ENCODE assay signal across 7 cellular contexts in genomic region chr4:38670061-38670894, GRCh38. TPM values are rescaled to one million over a fixed set of nuclear protein-coding genes. Genes with fewer than 3 reads are reported as not detected.
DNase-seq lines count a peak whose midpoint lies in the region; ATAC-seq and TF ChIP-seq lines count a peak whose summit lies in the region.

No MANE protein-coding gene starts in this region.

- peak overlapping the region in 1 of 2 donors; percentile 75 for H3K27ac Mint-ChIP-seq in stimulated activated naive CD8-positive, alpha-beta T cell treated with anti-CD3 and anti-CD28 coated beads, Interleukin-15, amount 100 ng/mL, for 72 hours

- WGBS in liver, result 48% methylated on average over 7 of the region's 7 CpGs

- H3K36me3 ChIP-seq in MM.1S (replicated peaks; ENCODE audit: insufficient read depth, low read length) (no peaks in the 10 kb centered on the region), liver (ENCODE audit: control insufficient read depth in 4 of 4, insufficient read depth in 3 of 4, low read depth in 1 of 4, low read length in 3 of 4) (no peaks in the 10 kb centered on the region)

- no peaks in the 10 kb centered on the region for H3K9me2 ChIP-seq in MM.1S (replicated peaks; ENCODE audit: insufficient read depth, low read length)

- H3K4me2 ChIP-seq in MM.1S (ENCODE audit: low read depth, low read length), result peak overlapping the region; percentile 88

- no peaks in the 10 kb centered on the region for H3K9me3 ChIP-seq in MM.1S (replicated peaks; ENCODE audit: insufficient read depth, low read length)
- no peaks in the 10 kb centered on the region for H3K9me3 ChIP-seq in liver (ENCODE audit: control insufficient read depth in 4 of 4, low read length in 3 of 4)

- peaks cover 87% of the 10 kb centered on the region for H3K4me1 Mint-ChIP-seq in stimulated activated naive CD8-positive, alpha-beta T cell treated with anti-CD3 and anti-CD28 coated beads, Interleukin-15, amount 100 ng/mL, for 72 hours

- no peak overlapping the region for H2AFZ ChIP-seq in MM.1S (ENCODE audit: low read length)

- no peak for TF ChIP-seq RAD21 in liver (IDR thresholded peaks at IDR 0.05)

- DNase-seq in MM.1S (no peak), NCI-H524 treated with DMSO at 0.1 percent for 48 hours (lab: John Stamatoyannopoulos, UW) (no peak), NCI-H1436 (lab: John Stamatoyannopoulos, UW) (no peak)
- DNase-seq in stimulated activated naive CD8-positive, alpha-beta T cell treated with anti-CD3 and anti-CD28 coated beads, Interleukin-15, amount 100 ng/mL, for 72 hours, result no peak

- H3K4me3 Mint-ChIP-seq in stimulated activated naive CD8-positive, alpha-beta T cell treated with anti-CD3 and anti-CD28 coated beads, Interleukin-15, amount 100 ng/mL, for 72 hours, result peak overlapping the region; percentile 41 to 67

- H3K9ac ChIP-seq in MM.1S (ENCODE audit: low read length) (peak overlapping the region; percentile 51), liver (ENCODE audit: low read depth in 1 of 2, low read length in 2 of 2) (peak overlapping the region in 1 of 2 donors; percentile 31)

- H3K4me1 ChIP-seq in MM.1S (ENCODE audit: low read length), result peaks cover 70% of the 10 kb centered on the region
- peaks cover 26 to 93% (median 83%) of the 10 kb centered on the region in 4 donors for H3K4me1 ChIP-seq in liver (ENCODE audit: control insufficient read depth in 4 of 4, insufficient read depth in 4 of 4, low read length in 3 of 4)

- no peaks in the 10 kb centered on the region for H3K27me3 Mint-ChIP-seq in stimulated activated naive CD8-positive, alpha-beta T cell treated with anti-CD3 and anti-CD28 coated beads, Interleukin-15, amount 100 ng/mL, for 72 hours

- no peak for ATAC-seq in stimulated activated naive CD8-positive, alpha-beta T cell treated with anti-CD3 and anti-CD28 coated beads, Interleukin-15, amount 100 ng/mL, for 72 hours
- ATAC-seq in GM21367 (IDR thresholded peaks at IDR 0.05; ENCODE audit: unreplicated experiment), result no peak

- peaks cover 58% of the 10 kb centered on the region for H3F3A ChIP-seq in MM.1S (ENCODE audit: insufficient read depth, low read length)

- TF ChIP-seq CTCF in MM.1S (IDR thresholded peaks at IDR 0.05; ENCODE audit: low read length) (no peak), liver (IDR thresholded peaks at IDR 0.05; ENCODE audit: low read depth, low read length, missing input control) (no peak)

- H3K79me2 ChIP-seq in MM.1S (ENCODE audit: low read length), result peaks cover 97% of the 10 kb centered on the region

- H3K27ac ChIP-seq in MM.1S (ENCODE audit: low read length), result peak overlapping the region; percentile 62
- H3K27ac ChIP-seq in angular gyrus (ENCODE audit: low read depth, low read length), result peak overlapping the region; percentile 31
- peak overlapping the region; percentile 21 to 73 for H3K27ac ChIP-seq in liver (ENCODE audit: low read depth in 1 of 2, low read length in 2 of 2)

- H3K27me3 ChIP-seq in MM.1S (replicated peaks; ENCODE audit: insufficient read depth, low read length) (no peaks in the 10 kb centered on the region), liver (ENCODE audit: control insufficient read depth in 4 of 4, insufficient read depth in 4 of 4, low read length in 3 of 4) (no peaks in the 10 kb centered on the region)

- H3K9me3 Mint-ChIP-seq in stimulated activated naive CD8-positive, alpha-beta T cell treated with anti-CD3 and anti-CD28 coated beads, Interleukin-15, amount 100 ng/mL, for 72 hours, result no peaks in the 10 kb centered on the region

- no peaks in the 10 kb centered on the region for H4K20me1 ChIP-seq in MM.1S (ENCODE audit: insufficient read depth, low read length)

- peak overlapping the region; percentile 42 for H3K4me3 ChIP-seq in MM.1S (ENCODE audit: low read length)
- H3K4me3 ChIP-seq in liver (ENCODE audit: low read depth in 1 of 3, low read length in 3 of 3), result peak overlapping the region in 1 of 3 donors; percentile 20

TF ChIP-seq in liver, 16 proteins besides CTCF, POLR2A, EP300 and RAD21:
- TF ChIP-seq REST (IDR thresholded peaks at IDR 0.05), result no peak
- no peak for TF ChIP-seq TAF1 (conservative IDR thresholded peaks at IDR 0.05)
- no peak for TF ChIP-seq EGR1 (IDR thresholded peaks at IDR 0.05; ENCODE audit: low read depth in 2 of 2)
- TF ChIP-seq ATF3 (IDR thresholded peaks at IDR 0.05), result no peak
- TF ChIP-seq SP1 (IDR thresholded peaks at IDR 0.05), result no peak
- TF ChIP-seq FOXA1 (IDR thresholded peaks at IDR 0.05), result no peak
- no peak for TF ChIP-seq FOXA2 (IDR thresholded peaks at IDR 0.05)
- TF ChIP-seq ZBTB33 (IDR thresholded peaks at IDR 0.05), result no peak
- no peak for TF ChIP-seq GABPA (IDR thresholded peaks at IDR 0.05 in 1 of 2, conservative IDR thresholded peaks at IDR 0.05 in 1 of 2)
- TF ChIP-seq HNF4A (conservative IDR thresholded peaks at IDR 0.05), result peak; percentile 30 to 56
- no peak for TF ChIP-seq JUND (IDR thresholded peaks at IDR 0.05)
- TF ChIP-seq HNF4G (IDR thresholded peaks at IDR 0.05), result peak; percentile 15
- TF ChIP-seq MAX (IDR thresholded peaks at IDR 0.05), result peak; percentile 14
- no peak for TF ChIP-seq YY1 (IDR thresholded peaks at IDR 0.05)
- TF ChIP-seq RXRA (IDR thresholded peaks at IDR 0.05), result peak in 1 of 2 donors; percentile 27

RNA-seq across cellular contexts. Expression of gene KLF3, which starts 6.3 kb away (rescaled TPM):
- total RNA-seq in liver, result 10 to 100 TPM; 20.1 to 77.5 TPM
- 10 to 100 TPM; 11.1 to 22.0 TPM for polyA plus RNA-seq in liver
